Comparison of ENCODE assay signal across 26 cellular contexts in genomic region chr18:79387214-79387613, GRCh38.
"Had no signal": no experiment of that assay in that cellular context is flagged by ENCODE, and none has a peak within 500 bp of the region (broad histone marks: within the 10 kb centered on the region; RNA-seq: fewer than 3 reads in every experiment).

No MANE protein-coding gene starts in this region.

- H3K4me3 ChIP-seq: adrenal gland, ascending aorta, esophagus squamous epithelium, left ventricle myocardium inferior, lung, ovary, right atrium auricular region, smooth muscle cell, transverse colon had no signal

- H3K9me3 Mint-ChIP-seq: activated CD4-positive, alpha-beta memory T cell treated with anti-CD3 and anti-CD28 coated beads for 36 hours; activated naive CD4-positive, alpha-beta T cell treated with anti-CD3 and anti-CD28 coated beads, Interleukin-2, amount 50 U/mL, for 72 hours; activated T-cell treated with anti-CD3 and anti-CD28 coated beads, Interleukin-2, amount 50 U/mL, for 72 hours; dendritic cell treated with granulocyte-macrophage colony-stimulating factor and Interleukin-4, amounts not matched to agents 40 ng/mL and 50 ng/mL, for 4 days; nephron had no signal

- H3K36me3 Mint-ChIP-seq: activated CD4-positive, alpha-beta memory T cell treated with anti-CD3 and anti-CD28 coated beads for 36 hours; activated naive CD4-positive, alpha-beta T cell treated with anti-CD3 and anti-CD28 coated beads, Interleukin-2, amount 50 U/mL, for 72 hours had no signal

- ATAC-seq: activated CD4-positive, CD25-positive, alpha-beta regulatory T cell treated with anti-CD3 and anti-CD28 coated beads, Interleukin-2, amount 50 U/mL, for 24 hours; activated naive CD4-positive, alpha-beta T cell treated with anti-CD3 and anti-CD28 coated beads, Interleukin-2, amount 50 U/mL, for 72 hours; activated T-cell treated with anti-CD3 and anti-CD28 coated beads, Interleukin-2, amount 50 U/mL, for 72 hours had no signal

- H3K27me3 ChIP-seq: ascending aorta, ovary, right atrium auricular region had no signal

- H3K27ac Mint-ChIP-seq: activated CD4-positive, alpha-beta memory T cell treated with anti-CD3 and anti-CD28 coated beads for 36 hours; activated T-cell treated with anti-CD3 and anti-CD28 coated beads, Interleukin-2, amount 50 U/mL, for 72 hours; dendritic cell treated with granulocyte-macrophage colony-stimulating factor and Interleukin-4, amounts not matched to agents 40 ng/mL and 50 ng/mL, for 4 days; nephron had no signal

- H3K9me3 ChIP-seq: adrenal gland, ascending aorta, esophagus squamous epithelium, left ventricle myocardium inferior, ovary, right atrium auricular region, transverse colon had no signal

- H3K4me3 Mint-ChIP-seq: activated CD4-positive, alpha-beta memory T cell treated with anti-CD3 and anti-CD28 coated beads for 36 hours; activated T-cell treated with anti-CD3 and anti-CD28 coated beads, Interleukin-2, amount 50 U/mL, for 72 hours; dendritic cell treated with granulocyte-macrophage colony-stimulating factor and Interleukin-4, amounts not matched to agents 40 ng/mL and 50 ng/mL, for 4 days; nephron had no signal

- H3K36me3 ChIP-seq: adrenal gland, ascending aorta, brain microvascular endothelial cell, esophagus squamous epithelium, left ventricle myocardium inferior, ovary, right atrium auricular region, transverse colon had no signal

- H3K27ac ChIP-seq: adrenal gland, ascending aorta, brain microvascular endothelial cell, epithelial cell of prostate, esophagus squamous epithelium, left ventricle myocardium inferior, ovary, right atrium auricular region, transverse colon, VCaP had no signal

- H3K4me1 ChIP-seq: adrenal gland, ascending aorta, left ventricle myocardium inferior, right atrium auricular region, transverse colon had no signal

- DNase-seq: activated CD4-positive, alpha-beta memory T cell treated with anti-CD3 and anti-CD28 coated beads for 36 hours; activated CD4-positive, alpha-beta T cell treated with anti-CD3 and anti-CD28 coated beads for 48 hours; activated naive CD4-positive, alpha-beta T cell; activated T-cell treated with anti-CD3 and anti-CD28 coated beads for 4 hours; activated T-cell treated with anti-CD3 and anti-CD28 coated beads, Interleukin-2, amount 50 U/mL, for 72 hours; brain microvascular endothelial cell; caudate nucleus; esophagus squamous epithelium; foreskin melanocyte; left ventricle myocardium inferior; ovary; stimulated activated CD4-positive, alpha-beta T cell treated with anti-CD3 and anti-CD28 coated beads, Interleukin-1b, Interleukin-23, amount 100 ng/mL, for 48 hours; stimulated activated naive CD4-positive, alpha-beta T cell; T-helper 9 cell; transverse colon had no signal
